Comparison of ENCODE assay signal across 25 cellular contexts in the genomic region with DNA sequence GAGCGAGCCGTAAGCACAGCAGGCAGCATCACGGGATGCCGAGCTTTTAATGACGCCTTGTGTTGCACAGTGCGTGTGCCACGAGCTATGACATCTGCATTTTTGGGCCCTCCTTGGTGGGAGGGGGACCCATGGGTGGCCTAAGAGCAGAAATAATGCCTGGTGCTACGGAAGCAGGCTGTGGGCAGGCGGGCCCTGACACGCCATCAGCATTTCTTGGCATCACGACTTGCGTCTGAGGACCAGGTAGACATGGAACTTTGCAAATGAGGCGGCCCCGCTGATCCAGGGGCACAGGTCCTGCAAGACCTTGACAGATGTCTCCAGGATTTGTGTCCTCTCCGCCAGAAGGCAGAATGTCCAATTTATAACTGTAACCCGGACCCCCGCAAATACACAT.
A peak's percentile ranks its signal among the peaks of the same experiment; 100 is the strongest.
DNase-seq lines count a peak whose midpoint lies in the region; ATAC-seq, FAIRE-seq and TF ChIP-seq lines count a peak whose summit lies in the region.
"Had no signal": no experiment of that assay in that cellular context is flagged by ENCODE, and none has a peak within 500 bp of the region (broad histone marks: within the 10 kb centered on the region; RNA-seq: fewer than 3 reads in every experiment).

No MANE protein-coding gene starts in this region.

- H4K91ac ChIP-seq in neuronal stem cell (ENCODE audit: low read depth, low read length, poor library complexity), result no peak overlapping the region

- no TSS peak for BruUV-seq in K562 (replicated peaks; lab: Mats Ljungman, UMichigan)

- no peaks in the 10 kb centered on the region for H4K20me1 ChIP-seq in K562 (replicated peaks; ENCODE audit: control insufficient read depth, insufficient read depth, low read length)
- H4K20me1 ChIP-seq: BLaER1 had no signal

- CTCF ChIA-PET in K562 (lab: Yijun Ruan, JAX; ENCODE audit: low intra/inter-chr PET ratio), result no interaction called here

- in situ Hi-C loops in K562 (cut with MboI), result no loop called here

- H3K79me1 ChIP-seq in neuronal stem cell (ENCODE audit: low read depth, low read length), result no peaks in the 10 kb centered on the region

- TF ChIP-seq CTCF in K562 (IDR thresholded peaks at IDR 0.05 in 2 of 3, conservative IDR thresholded peaks at IDR 0.05 in 1 of 3; ENCODE audit: insufficient read depth in 2 of 3, low read depth in 1 of 3, low read length in 3 of 3) (no peak), esophagus muscularis mucosa (IDR thresholded peaks at IDR 0.05) (no peak), vagina (IDR thresholded peaks at IDR 0.05) (no peak)

- H3K9me3 ChIP-seq in K562 (replicated peaks; ENCODE audit: control insufficient read depth, insufficient read depth, low read depth, low read length) (no peaks in the 10 kb centered on the region), esophagus muscularis mucosa (no peaks in the 10 kb centered on the region), neuronal stem cell (replicated peaks in 1 of 2; ENCODE audit: control insufficient read depth in 2 of 2, insufficient read depth in 1 of 2, low read depth in 1 of 2, low read length in 2 of 2) (no peaks in the 10 kb centered on the region), vagina (no peaks in the 10 kb centered on the region)
- H3K9me3 ChIP-seq: BE2C, BLaER1 had no signal

- H3K27me3 ChIP-seq in K562 (ENCODE audit: control insufficient read depth in 2 of 2, insufficient read depth in 2 of 2, low read length in 2 of 2) (peaks cover 35 to 56% of the 10 kb centered on the region in 2 experiments), esophagus muscularis mucosa (no peaks in the 10 kb centered on the region), neuronal stem cell (ENCODE audit: control insufficient read depth in 3 of 3, insufficient read depth in 3 of 3, low read depth in 1 of 3, low read length in 3 of 3) (no peaks in the 10 kb centered on the region), vagina (no peaks in the 10 kb centered on the region)
- H3K27me3 ChIP-seq: BLaER1 had no signal

- H4K8ac ChIP-seq in neuronal stem cell (ENCODE audit: low read depth, low read length), result no peak overlapping the region

- no peak overlapping the region for H3K23ac ChIP-seq in neuronal stem cell (ENCODE audit: low read depth, low read length, poor library complexity)

- H3K4me1 ChIP-seq in K562 (replicated peaks in 1 of 2; ENCODE audit: control insufficient read depth in 2 of 2, insufficient read depth in 2 of 2, low read length in 2 of 2) (peaks cover 0 to 3% of the 10 kb centered on the region in 2 experiments; a peak in 3 of 5 replicates), esophagus muscularis mucosa (no peaks in the 10 kb centered on the region), neuronal stem cell (ENCODE audit: control insufficient read depth in 2 of 2, insufficient read depth in 1 of 2, low read depth in 1 of 2, low read length in 2 of 2) (no peaks in the 10 kb centered on the region), vagina (no peaks in the 10 kb centered on the region)
- H3K4me1 ChIP-seq: BE2C, BLaER1 had no signal

- H2AK5ac ChIP-seq in neuronal stem cell (ENCODE audit: low read depth, low read length), result no peak overlapping the region

- no peak overlapping the region for H2BK120ac ChIP-seq in neuronal stem cell (ENCODE audit: low read depth, low read length)

- no peak overlapping the region for H2AFZ ChIP-seq in K562 (ENCODE audit: low read depth, low read length)
- H2AFZ ChIP-seq in neuronal stem cell (ENCODE audit: low read length), result no peak overlapping the region

- TF ChIP-seq EP300 in K562 (IDR thresholded peaks at IDR 0.05; ENCODE audit: low read length) (no peak), esophagus muscularis mucosa (IDR thresholded peaks at IDR 0.05) (no peak)

- WGBS in K562 (ENCODE audit: insufficient coverage, low coverage, missing lambda C conversion rate), result 8% methylated on average over 17 of the region's 17 CpGs
- 93% methylated on average over 17 of the region's 17 CpGs for WGBS in esophagus muscularis mucosa
- WGBS in neuronal stem cell (ENCODE audit: extremely low coverage in 2 of 2, insufficient read length in 2 of 2, insufficient replicate concordance in 1 of 2), 2 donors, result no CpG with 5 or more reads among the region's 17 CpGs

- no peak for FAIRE-seq in K562 (lab: Jason Lieb, UNC)
- FAIRE-seq: A204.1, G401.6, GM12891, GM19239 had no signal

- DNase-seq in K562 (ENCODE audit: extremely low read depth in 1 of 4, low spot score in 3 of 4) (no peak), esophagus muscularis mucosa (ENCODE audit: extremely low spot score) (peak; percentile 62), neuronal stem cell (ENCODE audit: low spot score) (no peak), vagina (ENCODE audit: extremely low spot score in 2 of 2) (peak; percentile 44 to 70)
- DNase-seq: 8988T; ACHN; BE2C; C1 segment of cervical spinal cord; CD4-positive, alpha-beta memory T cell; CD4-positive, CD25-positive, alpha-beta regulatory T cell; CD8-positive, alpha-beta memory T cell; COR-L47; DMS 273 treated with DMSO at 0.1 percent for 48 hours; DMS153; DMS53; DMS79 treated with DMSO at 0.1 percent for 48 hours; GF-D8 had no signal

- no peak overlapping the region for H3K27ac ChIP-seq in K562 (ENCODE audit: extremely low read depth, low read depth, low read length)
- H3K27ac ChIP-seq in esophagus muscularis mucosa (replicated peaks in 1 of 4), result no peak overlapping the region
- no peak overlapping the region for H3K27ac ChIP-seq in neuronal stem cell (replicated peaks; ENCODE audit: low read length)
- H3K27ac ChIP-seq in vagina, result no peak overlapping the region
- H3K27ac ChIP-seq: BLaER1 had no signal

- no peak for TF ChIP-seq RAD21 in K562 (CRISPR knock-in tag; conservative IDR thresholded peaks at IDR 0.05 in 1 of 2, IDR thresholded peaks at IDR 0.05 in 1 of 2)

- H3K14ac ChIP-seq in neuronal stem cell (ENCODE audit: low read length), result no peak overlapping the region

- no peak overlapping the region for H2BK5ac ChIP-seq in neuronal stem cell (ENCODE audit: low read length)

- H2BK15ac ChIP-seq in neuronal stem cell (ENCODE audit: low read length), result no peak overlapping the region

- H3K9me1 ChIP-seq in K562 (ENCODE audit: control insufficient read depth, insufficient read depth, low read length), result no peaks in the 10 kb centered on the region

- ATAC-seq in K562 (no peak; the same call in 2 of the 3 replicates), GM19463 (IDR thresholded peaks at IDR 0.05; ENCODE audit: unreplicated experiment) (no peak), GM21381 (IDR thresholded peaks at IDR 0.05; ENCODE audit: unreplicated experiment) (no peak), HG03196 (IDR thresholded peaks at IDR 0.05; ENCODE audit: unreplicated experiment) (no peak)

- no peak overlapping the region for H3K4ac ChIP-seq in neuronal stem cell (ENCODE audit: low read length)

- no peak overlapping the region for H3K9ac ChIP-seq in K562 (ENCODE audit: insufficient read depth in 1 of 2, low read depth in 2 of 2, low read length in 2 of 2)
- no peak overlapping the region for H3K9ac ChIP-seq in neuronal stem cell (ENCODE audit: low read depth, low read length, poor library complexity)
- H3K9ac ChIP-seq: BLaER1 had no signal

- no peaks in the 10 kb centered on the region for H3K79me2 ChIP-seq in K562 (ENCODE audit: control insufficient read depth, insufficient read depth, low read length)

- H3K36me3 ChIP-seq in K562 (ENCODE audit: control insufficient read depth, insufficient read depth, low read length) (no peaks in the 10 kb centered on the region), esophagus muscularis mucosa (no peaks in the 10 kb centered on the region), neuronal stem cell (replicated peaks in 1 of 2; ENCODE audit: control insufficient read depth in 2 of 2, insufficient read depth in 2 of 2, low read length in 2 of 2) (no peaks in the 10 kb centered on the region), vagina (no peaks in the 10 kb centered on the region)
- H3K36me3 ChIP-seq: BE2C, BLaER1 had no signal

- H3K4me2 ChIP-seq in K562 (ENCODE audit: insufficient read depth, low read length), result no peak overlapping the region
- no peak overlapping the region for H3K4me2 ChIP-seq in neuronal stem cell (ENCODE audit: insufficient read depth, low read length, poor library complexity, severe bottlenecking)
- H3K4me2 ChIP-seq: BLaER1 had no signal

- H3K4me3 ChIP-seq in K562 (no peak overlapping the region), esophagus muscularis mucosa (no peak overlapping the region), neuronal stem cell (ENCODE audit: low read length in 2 of 2) (no peak overlapping the region), vagina (no peak overlapping the region)
- H3K4me3 ChIP-seq: BLaER1 had no signal

- peak overlapping the region; percentile 54 for H3K18ac ChIP-seq in neuronal stem cell (ENCODE audit: low read length)

- POLR2A ChIA-PET in K562 (lab: Yijun Ruan, JAX), result no interaction called here

- no peak overlapping the region for H2BK12ac ChIP-seq in neuronal stem cell (ENCODE audit: low read length)

- intact Hi-C loops in K562 (cut with micrococcal nuclease) (loop anchor here (1.0 kb wide), 1 partner anchor 24 kb away; no protein-coding TSS in a partner anchor), esophagus muscularis mucosa (cut with DNase I) (no loop called here), vagina (cut with DNase I) (no loop called here)

- TF ChIP-seq POLR2A in K562 (conservative IDR thresholded peaks at IDR 0.05) (no peak), esophagus muscularis mucosa (IDR thresholded peaks at IDR 0.05; ENCODE audit: low read depth) (no peak), vagina (IDR thresholded peaks at IDR 0.05) (no peak)

TF ChIP-seq in K562, 482 proteins besides CTCF, POLR2A, EP300 and RAD21:
- TF ChIP-seq ZFP36 (IDR thresholded peaks at IDR 0.05; ENCODE audit: low read depth, low read length, partially characterized antibody) (no peak), ATF1 (CRISPR knock-in tag; IDR thresholded peaks at IDR 0.05) (no peak), ATF1 (tag; IDR thresholded peaks at IDR 0.05) (0 out of 2 replicates have a peak, but pooled peaks have one; percentile 15)
TF ChIP-seq in K562: peak in this region for 1.

Comparison
In these comparisons a context has a peak if more than half of its experiments do, and no peak if none do; other contexts are left out.
1. DNase-seq: peak in esophagus muscularis mucosa (single experiment) and vagina (2 of 2); none in K562 (0 of 4) and neuronal stem cell (single experiment).